In the genomic region with DNA sequence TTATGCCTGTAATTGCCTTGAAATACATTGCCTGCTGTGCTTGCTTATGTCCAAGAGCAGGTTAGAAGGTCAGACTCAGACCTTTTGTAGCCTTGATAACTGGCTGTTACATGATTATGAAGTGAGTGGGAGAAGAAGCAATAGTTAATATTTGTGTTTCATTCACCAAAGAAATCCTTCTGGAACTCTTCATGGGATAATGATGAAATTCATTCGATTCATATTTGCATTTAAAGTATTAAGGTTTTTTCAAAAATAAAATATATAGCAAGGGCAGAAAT, we compare ENCODE assay signal across 15 cellular contexts.
"Had no signal": no experiment of that assay in that cellular context is flagged by ENCODE, and none has a peak within 500 bp of the region (broad histone marks: within the 10 kb centered on the region; RNA-seq: fewer than 3 reads in every experiment).

No MANE protein-coding gene starts in this region.

- DNase-seq: activated CD4-positive, alpha-beta T cell treated with anti-CD3 and anti-CD28 coated beads for 48 hours; activated naive CD4-positive, alpha-beta T cell treated with Interleukin-2 at 50 U/mL for 16 hours; erythroblast; kidney glomerular epithelial cell; mammary epithelial cell; natural killer cell; stimulated activated naive CD4-positive, alpha-beta T cell; T-cell; upper lobe of right lung had no signal

- H3K27me3 Mint-ChIP-seq: central memory CD8-positive, alpha-beta T cell; T-cell had no signal

- H3K4me3 ChIP-seq: right lobe of liver, suprapubic skin, upper lobe of right lung had no signal

- H3K36me3 Mint-ChIP-seq: natural killer cell, T-cell, WTC11 had no signal

- ATAC-seq: natural killer cell, T-cell, WTC11 had no signal

- H3K27me3 ChIP-seq: right lobe of liver, suprapubic skin, upper lobe of right lung had no signal

- H3K4me1 ChIP-seq: right lobe of liver had no signal

- H3K27ac ChIP-seq: right lobe of liver, suprapubic skin, upper lobe of right lung had no signal

- H3K9me3 ChIP-seq: right lobe of liver, suprapubic skin, upper lobe of right lung had no signal

- H3K4me1 Mint-ChIP-seq: central memory CD8-positive, alpha-beta T cell; T-cell; WTC11 had no signal

- H3K27ac Mint-ChIP-seq: activated T-helper 1 cell treated with anti-CD3 and anti-CD28 coated beads, Interleukin-12 subunit alpha, Interleukin-12 subunit beta, Interleukin-2, Interleukin-4 antibody, amounts not matched to agents 30 ng/mL and 10 ng/mL and 1 ng/mL, durations not matched to agents 14 hours and 24 hours and 36 hours; natural killer cell; progenitor cell of endocrine pancreas; T-cell; WTC11 had no signal

- H3K4me3 Mint-ChIP-seq: activated T-helper 1 cell treated with anti-CD3 and anti-CD28 coated beads, Interleukin-12 subunit alpha, Interleukin-12 subunit beta, Interleukin-2, Interleukin-4 antibody, amounts not matched to agents 30 ng/mL and 10 ng/mL and 1 ng/mL, durations not matched to agents 14 hours and 24 hours and 36 hours; central memory CD8-positive, alpha-beta T cell; natural killer cell; T-cell; WTC11 had no signal

- H3K9me3 Mint-ChIP-seq: activated T-helper 1 cell treated with anti-CD3 and anti-CD28 coated beads, Interleukin-12 subunit alpha, Interleukin-12 subunit beta, Interleukin-2, Interleukin-4 antibody, amounts not matched to agents 30 ng/mL and 10 ng/mL and 1 ng/mL, durations not matched to agents 14 hours and 24 hours and 36 hours; WTC11 had no signal

- H3K36me3 ChIP-seq: right lobe of liver, suprapubic skin, upper lobe of right lung had no signal
